8 cellular contexts compared by ENCODE assay signal in the genomic region with DNA sequence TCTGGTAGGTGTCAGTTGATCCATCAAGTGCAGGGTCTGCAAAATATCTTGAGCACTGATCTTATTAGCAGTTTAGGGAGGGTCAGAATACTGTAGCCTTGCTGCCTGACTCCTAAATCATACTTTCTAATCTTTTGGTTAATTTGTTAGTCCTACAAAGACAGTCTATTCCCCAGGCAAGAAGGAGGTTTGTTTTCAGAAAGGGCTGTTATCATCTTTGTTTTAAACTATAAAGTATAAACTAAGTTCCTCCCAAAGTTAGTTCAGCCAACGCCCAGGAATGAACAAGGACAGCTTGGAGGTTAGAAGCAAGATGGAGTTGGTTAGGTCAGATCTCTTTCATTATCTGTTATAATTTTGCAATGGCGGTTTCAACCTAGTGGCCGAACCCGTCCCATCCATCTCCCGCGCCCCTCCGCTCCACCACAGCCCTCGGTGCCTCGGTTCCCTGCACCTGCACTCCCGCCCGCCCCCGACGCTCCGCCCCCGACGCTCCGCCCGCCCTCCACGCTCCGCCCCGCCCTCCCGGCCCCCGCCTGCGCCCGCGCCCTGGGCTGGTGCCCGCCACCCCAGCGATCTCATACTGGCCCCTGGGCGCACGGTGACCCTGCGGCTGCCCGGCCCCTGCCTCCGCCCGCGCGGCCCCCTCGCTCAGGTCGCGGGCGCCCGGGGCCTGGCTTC. TPM values are rescaled to one million over a fixed set of nuclear protein-coding genes. Genes with fewer than 3 reads are reported as not detected.
DNase-seq lines count a peak whose midpoint lies in the region; ATAC-seq and TF ChIP-seq lines count a peak whose summit lies in the region.

A gene with protein sequence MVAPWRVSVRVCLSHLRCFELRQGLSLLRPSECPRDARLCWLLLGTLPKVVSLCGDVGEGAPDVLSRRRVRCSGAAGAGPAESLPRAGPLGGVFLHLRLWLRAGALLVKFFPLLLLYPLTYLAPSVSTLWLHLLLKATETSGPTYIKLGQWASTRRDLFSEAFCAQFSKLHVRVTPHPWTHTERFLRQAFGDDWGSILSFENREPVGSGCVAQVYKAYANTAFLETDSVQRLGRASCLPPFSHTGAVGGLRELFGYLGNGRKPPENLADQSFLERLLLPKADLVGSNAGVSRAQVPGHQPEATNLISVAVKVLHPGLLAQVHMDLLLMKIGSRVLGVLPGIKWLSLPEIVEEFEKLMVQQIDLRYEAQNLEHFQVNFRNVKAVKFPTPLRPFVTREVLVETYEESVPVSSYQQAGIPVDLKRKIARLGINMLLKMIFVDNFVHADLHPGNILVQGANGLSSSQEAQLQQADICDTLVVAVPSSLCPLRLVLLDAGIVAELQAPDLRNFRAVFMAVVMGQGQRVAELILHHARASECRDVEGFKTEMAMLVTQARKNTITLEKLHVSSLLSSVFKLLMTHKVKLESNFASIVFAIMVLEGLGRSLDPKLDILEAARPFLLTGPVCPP (plus strand): TSS at position 564 of the 681 bp plus-strand sequence. CDS start 386 bp downstream, outside the sequence.

- no peaks in the 10 kb centered on the region for H3K27me3 ChIP-seq in muscle layer of duodenum (ENCODE audit: low read depth, low read length)

- DNase-seq in SKM-1 treated with dmso at 0.1 percent for 144 hours (lab: John Stamatoyannopoulos, UW; ENCODE audit: unreplicated experiment) (peak; percentile 28), SKM-1 (lab: John Stamatoyannopoulos, UW; ENCODE audit: unreplicated experiment) (no peak), NCI-H2171 (lab: John Stamatoyannopoulos, UW) (peak; percentile 48), epithelial cell of esophagus (ENCODE audit: low read depth) (peak; percentile 36)
- peak; percentile 25 to 59 for DNase-seq in stimulated activated CD8-positive, alpha-beta memory T cell treated with anti-CD3 and anti-CD28 coated beads, Interleukin-7, amount 100 ng/mL, for 4 hours (ENCODE audit: low read depth in 2 of 2)

- peak; percentile 41 for ATAC-seq in HG02840 (IDR thresholded peaks at IDR 0.05; ENCODE audit: low FRiP score, unreplicated experiment)

- H3K4me1 ChIP-seq in muscle layer of duodenum (ENCODE audit: control insufficient read depth in 1 of 2, insufficient read depth in 2 of 2, low read length in 2 of 2) = peaks cover 14 to 16% of the 10 kb centered on the region in 2 donors

- POLR2A ChIA-PET in activated CD8-positive, alpha-beta memory T cell treated with anti-CD3 and anti-CD28 coated beads for 36 hours (lab: Charles Lee) = no interaction called here

- peak within 1 kb of the TSS; percentile 61 for H3K4me3 ChIP-seq in epithelial cell of esophagus (ENCODE audit: low read length)
- H3K4me3 ChIP-seq in muscle layer of duodenum (ENCODE audit: low read depth in 1 of 2, low read length in 2 of 2) = peak within 1 kb of the TSS; percentile 65 to 82

- H3K9me3 ChIP-seq in muscle layer of duodenum (ENCODE audit: control insufficient read depth in 1 of 2, low read length in 2 of 2) = no peaks in the 10 kb centered on the region

- TF ChIP-seq CTCF in epithelial cell of esophagus (IDR thresholded peaks at IDR 0.05; ENCODE audit: insufficient read depth, low read depth, low read length, missing control alignments) = no peak

- H3K36me3 ChIP-seq in muscle layer of duodenum (ENCODE audit: control insufficient read depth in 1 of 2, insufficient read depth in 2 of 2, low read length in 2 of 2) = no peaks in the 10 kb centered on the region

- H3K27ac ChIP-seq in muscle layer of duodenum (ENCODE audit: low read length) = no peak within 1 kb of the TSS

- CTCF ChIA-PET in activated CD8-positive, alpha-beta memory T cell treated with anti-CD3 and anti-CD28 coated beads for 36 hours (lab: Charles Lee) = interaction anchor here (0.6 to 3.0 kb wide), 2 partner anchors 19 to 227 kb away, joined by 3 to 10 read pairs; no protein-coding TSS in a partner anchor

RNA-seq across cellular contexts. Expression of the gene that starts here (rescaled TPM):
- total RNA-seq in activated CD8-positive, alpha-beta memory T cell treated with anti-CD3 and anti-CD28 coated beads for 36 hours = 10 to 100 TPM; 31.9 to 32.2 TPM
